Comparison of ENCODE assay signal across 21 cellular contexts in the genomic region with DNA sequence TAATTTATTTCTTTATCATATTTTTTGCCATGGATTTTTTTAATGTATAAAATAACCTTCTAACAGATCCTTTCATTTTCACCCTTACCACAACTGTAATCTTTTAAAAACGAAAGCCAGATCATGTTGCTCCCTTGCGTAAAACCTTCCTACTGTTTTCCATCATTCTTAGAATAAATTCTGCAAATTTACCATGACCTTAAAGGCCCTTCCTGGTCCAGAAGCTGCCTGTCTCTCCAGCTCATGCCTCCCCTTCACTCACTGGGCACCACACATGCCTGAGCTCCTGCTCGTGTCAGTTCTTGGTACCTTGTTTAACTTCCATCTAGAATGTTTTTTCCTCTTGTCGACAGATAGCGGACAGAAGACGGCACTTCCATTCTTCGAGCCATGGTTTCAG.
"Had no signal": no experiment of that assay in that cellular context is flagged by ENCODE, and none has a peak within 500 bp of the region (broad histone marks: within the 10 kb centered on the region; RNA-seq: fewer than 3 reads in every experiment).

No MANE protein-coding gene starts in this region.

- H3K4me1 ChIP-seq: foreskin keratinocyte, left ventricle myocardium inferior, lower lobe of right lung, testis, tibial nerve, upper lobe of right lung, vagina had no signal

- H3K27ac ChIP-seq: foreskin keratinocyte, left ventricle myocardium inferior, lower lobe of right lung, neutrophil, testis, tibial nerve, upper lobe of right lung, vagina had no signal

- ATAC-seq: esophagus mucosa; foreskin keratinocyte; lower lobe of right lung; right cardiac atrium; stimulated activated naive B cell treated with anti-CD40 and anti-IgM and Interleukin-4, amounts not matched to agents 10 μg/mL and 1 μg/mL and 100 μg/mL, for 72 hours; stimulated activated naive CD8-positive, alpha-beta T cell treated with anti-CD3 and anti-CD28 coated beads, Interleukin-15, amount 100 ng/mL, for 72 hours; upper lobe of right lung had no signal

- H3K9me3 ChIP-seq: left ventricle myocardium inferior, lower lobe of right lung, neutrophil, ovary, testis, tibial nerve, upper lobe of right lung, vagina had no signal

- DNase-seq: cortex of kidney; effector memory CD4-positive, alpha-beta T cell; foreskin keratinocyte; immature natural killer cell; left ventricle myocardium inferior; lower lobe of right lung; midbrain; nephron progenitor cell; ovary; right cardiac atrium; stimulated activated CD4-positive, alpha-beta T cell treated with anti-CD3 and anti-CD28 coated beads, Interleukin-2, amount 100 ng/mL, for 24 hours; stimulated activated CD4-positive, alpha-beta T cell treated with anti-CD3 and anti-CD28 coated beads, Interleukin-4, amount 100 ng/mL, for 4 hours; stimulated activated naive B cell treated with anti-CD40 and anti-IgM and Interleukin-4, amounts not matched to agents 10 μg/mL and 1 μg/mL and 100 μg/mL, for 72 hours; stimulated activated naive CD8-positive, alpha-beta T cell treated with anti-CD3 and anti-CD28 coated beads, Interleukin-15, amount 100 ng/mL, for 72 hours; testis; upper lobe of right lung had no signal

- H3K4me3 Mint-ChIP-seq: immature natural killer cell; memory B cell; nephron progenitor cell; stimulated activated naive B cell treated with anti-CD40 and anti-IgM and Interleukin-4, amounts not matched to agents 10 μg/mL and 1 μg/mL and 100 μg/mL, for 72 hours; stimulated activated naive CD8-positive, alpha-beta T cell treated with anti-CD3 and anti-CD28 coated beads, Interleukin-15, amount 100 ng/mL, for 72 hours had no signal

- H3K4me3 ChIP-seq: left ventricle myocardium inferior, lower lobe of right lung, ovary, testis, tibial nerve, upper lobe of right lung, vagina had no signal

- H3K27me3 ChIP-seq: ovary, testis, tibial nerve, vagina had no signal

- H3K27ac Mint-ChIP-seq: immature natural killer cell; memory B cell; nephron progenitor cell; stimulated activated naive B cell treated with anti-CD40 and anti-IgM and Interleukin-4, amounts not matched to agents 10 μg/mL and 1 μg/mL and 100 μg/mL, for 72 hours; stimulated activated naive CD8-positive, alpha-beta T cell treated with anti-CD3 and anti-CD28 coated beads, Interleukin-15, amount 100 ng/mL, for 72 hours had no signal

- H3K9me3 Mint-ChIP-seq: immature natural killer cell; memory B cell; nephron progenitor cell; stimulated activated naive B cell treated with anti-CD40 and anti-IgM and Interleukin-4, amounts not matched to agents 10 μg/mL and 1 μg/mL and 100 μg/mL, for 72 hours had no signal

- H3K4me1 Mint-ChIP-seq: immature natural killer cell; memory B cell; stimulated activated naive B cell treated with anti-CD40 and anti-IgM and Interleukin-4, amounts not matched to agents 10 μg/mL and 1 μg/mL and 100 μg/mL, for 72 hours; stimulated activated naive CD8-positive, alpha-beta T cell treated with anti-CD3 and anti-CD28 coated beads, Interleukin-15, amount 100 ng/mL, for 72 hours had no signal

- H3K36me3 ChIP-seq: left ventricle myocardium inferior, lower lobe of right lung, neutrophil, ovary, tibial nerve, upper lobe of right lung, vagina had no signal

- H3K36me3 Mint-ChIP-seq: immature natural killer cell; memory B cell; stimulated activated naive B cell treated with anti-CD40 and anti-IgM and Interleukin-4, amounts not matched to agents 10 μg/mL and 1 μg/mL and 100 μg/mL, for 72 hours had no signal
